Comparison of ENCODE assay signal across 10 cellular contexts in genomic region chr7:74271742-74272141, GRCh38. TPM values are rescaled to one million over a fixed set of nuclear protein-coding genes. Genes with fewer than 3 reads are reported as not detected.
DNase-seq lines count a peak whose midpoint lies in the region; ATAC-seq and TF ChIP-seq lines count a peak whose summit lies in the region.
"Had no signal": no experiment of that assay in that cellular context is flagged by ENCODE, and none has a peak within 500 bp of the region (broad histone marks: within the 10 kb centered on the region; RNA-seq: fewer than 3 reads in every experiment).

No MANE protein-coding gene starts in this region.

- no TSS peak for BruUV-seq in MCF 10A (replicated peaks; lab: Mats Ljungman, UMichigan)
- no TSS peak for BruUV-seq in mammary epithelial cell (replicated peaks; lab: Mats Ljungman, UMichigan)

- CTCF ChIA-PET in MCF 10A (lab: Yijun Ruan, JAX) (interaction anchor here (0.6 kb wide), 1 partner anchor 44 kb away, joined by 3 read pairs; no protein-coding TSS in a partner anchor), mammary epithelial cell (lab: Charles Lee; ENCODE audit: low non-redundant PET) (no interaction called here)

- no peak overlapping the region for H3K9ac ChIP-seq in mammary epithelial cell (ENCODE audit: insufficient read depth, low read length)

- no peak overlapping the region for H2AFZ ChIP-seq in mammary epithelial cell (ENCODE audit: low read depth, low read length)

- TF ChIP-seq CTCF in MCF 10A (IDR thresholded peaks at IDR 0.05; ENCODE audit: unreplicated experiment): no peak
- TF ChIP-seq CTCF in mammary epithelial cell (conservative IDR thresholded peaks at IDR 0.05 in 1 of 2, IDR thresholded peaks at IDR 0.05 in 1 of 2; ENCODE audit: extremely low read depth in 1 of 2, insufficient read depth in 1 of 2, low read depth in 1 of 2, low read length in 2 of 2): no peak
- no peak for TF ChIP-seq CTCF in transverse colon (IDR thresholded peaks at IDR 0.05)

- H3K27me3 ChIP-seq in mammary epithelial cell (ENCODE audit: insufficient read depth, low read length): no peaks in the 10 kb centered on the region
- no peaks in the 10 kb centered on the region for H3K27me3 ChIP-seq in transverse colon
- H3K27me3 ChIP-seq: foreskin keratinocyte had no signal

- POLR2A ChIA-PET in MCF 10A (lab: Yijun Ruan, JAX): interaction anchor here (0.6 to 2.7 kb wide), 2 partner anchors 16 to 17 kb away, joined by 3 to 29 read pairs; partner anchors contain the start of genes CLIP2 and RFC2

- H3K27ac ChIP-seq in mammary epithelial cell (ENCODE audit: insufficient read depth, low read depth, low read length): no peak overlapping the region
- peak overlapping the region; percentile 68 to 81 (median 80) for H3K27ac ChIP-seq in transverse colon
- H3K27ac ChIP-seq: foreskin keratinocyte had no signal

- H3K9me3 Mint-ChIP-seq in MCF 10A (ENCODE audit: unreplicated experiment) (no peaks in the 10 kb centered on the region), memory B cell (no peaks in the 10 kb centered on the region)
- no peaks in the 10 kb centered on the region for H3K9me3 Mint-ChIP-seq in activated T-helper 17 cell treated with anti-CD3 and anti-CD28 coated beads, Interleukin-2, amount 50 U/mL, for 72 hours

- no peak for TF ChIP-seq POLR2A in transverse colon (IDR thresholded peaks at IDR 0.05)

- no peak overlapping the region for H3K4me2 ChIP-seq in mammary epithelial cell (ENCODE audit: insufficient read depth, low read depth, low read length)

- H3K79me2 ChIP-seq in mammary epithelial cell (ENCODE audit: insufficient read depth, low read length): no peaks in the 10 kb centered on the region

- peaks cover 5% of the 10 kb centered on the region for H3K36me3 Mint-ChIP-seq in MCF 10A (ENCODE audit: insufficient read depth, unreplicated experiment)
- H3K36me3 Mint-ChIP-seq in activated T-helper 17 cell treated with anti-CD3 and anti-CD28 coated beads, Interleukin-2, amount 50 U/mL, for 72 hours (ENCODE audit: low read depth): no peaks in the 10 kb centered on the region
- H3K36me3 Mint-ChIP-seq in memory B cell: no peaks in the 10 kb centered on the region

- DNase-seq in MCF 10A (ENCODE audit: unreplicated experiment) (no peak), mammary epithelial cell (no peak), memory B cell (ENCODE audit: low spot score in 2 of 2) (no peak), transverse colon (no peak)
- DNase-seq in activated CD4-positive, CD25-positive, alpha-beta regulatory T cell (lab: John Stamatoyannopoulos, UW): no peak
- no peak for DNase-seq in stimulated activated naive CD4-positive, alpha-beta T cell treated with Interleukin-2 at 50 U/mL for 16 hours (lab: John Stamatoyannopoulos, UW)
- DNase-seq: foreskin keratinocyte; NK-92 treated with Interleukin-12 subunit alpha and Interleukin-12 subunit beta, amount 100 ng/mL, for 24 hours had no signal

- intact Hi-C loops in MCF 10A (cut with micrococcal nuclease): no loop called here
- intact Hi-C loops in mammary epithelial cell (cut with micrococcal nuclease): loop anchor here (5.0 kb wide), 1 partner anchor 121 kb away; no protein-coding TSS in a partner anchor
- intact Hi-C loops in transverse colon (cut with DNase I; ENCODE audit: low total_unique reads): no loop called here

- H3K4me3 ChIP-seq in mammary epithelial cell (replicated peaks in 1 of 3; ENCODE audit: insufficient read depth in 1 of 3, low read depth in 2 of 3, low read length in 3 of 3): no peak overlapping the region
- no peak overlapping the region for H3K4me3 ChIP-seq in transverse colon

- no peaks in the 10 kb centered on the region for H3K27me3 Mint-ChIP-seq in MCF 10A (ENCODE audit: insufficient read depth, unreplicated experiment)
- H3K27me3 Mint-ChIP-seq in activated T-helper 17 cell treated with anti-CD3 and anti-CD28 coated beads, Interleukin-2, amount 50 U/mL, for 72 hours: no peaks in the 10 kb centered on the region
- H3K27me3 Mint-ChIP-seq in memory B cell: no peaks in the 10 kb centered on the region

- in situ Hi-C loops in mammary epithelial cell (cut with MboI; ENCODE audit: low sequenced_read_pairs in 2 of 2) (no loop called here), transverse colon (cut with MboI; ENCODE audit: low pct_ligation_motif_present in 1 of 4, low pct_unique_long_range_greater_than_20kb in 1 of 4, low sequenced_read_pairs in 3 of 4) (no loop called here)

- 76% methylated on average over 5 of the region's 6 CpGs for WGBS in mammary epithelial cell (ENCODE audit: low coverage, missing lambda C conversion rate)
- 43% methylated on average over 6 of the region's 6 CpGs; no CpG with 5 or more reads in 1 of the 2 donors for WGBS in transverse colon (ENCODE audit: low coverage in 1 of 2), 2 donors

- dilution Hi-C loops in mammary epithelial cell (cut with HindIII; ENCODE audit: low sequenced_read_pairs): no loop called here

- H4K20me1 ChIP-seq in mammary epithelial cell (ENCODE audit: insufficient read depth, low read length): no peaks in the 10 kb centered on the region

- no peaks in the 10 kb centered on the region for H3K9me3 ChIP-seq in mammary epithelial cell (replicated peaks; ENCODE audit: insufficient read depth, low read length)
- H3K9me3 ChIP-seq in transverse colon: no peaks in the 10 kb centered on the region

- TF ChIP-seq EP300 in transverse colon (IDR thresholded peaks at IDR 0.05; ENCODE audit: low read depth): no peak

- no peak overlapping the region for H3K4me3 Mint-ChIP-seq in MCF 10A (ENCODE audit: unreplicated experiment)
- H3K4me3 Mint-ChIP-seq in activated T-helper 17 cell treated with anti-CD3 and anti-CD28 coated beads, Interleukin-2, amount 50 U/mL, for 72 hours: peak overlapping the region; percentile 21
- peak overlapping the region; percentile 85 for H3K4me3 Mint-ChIP-seq in memory B cell

- H3K4me1 ChIP-seq in mammary epithelial cell (ENCODE audit: insufficient read depth, low read length): peaks cover 19% of the 10 kb centered on the region
- peaks cover 3 to 40% (median 14%) of the 10 kb centered on the region in 4 donors for H3K4me1 ChIP-seq in transverse colon

- H3K36me3 ChIP-seq in mammary epithelial cell (ENCODE audit: insufficient read depth, low read length) (no peaks in the 10 kb centered on the region), transverse colon (no peaks in the 10 kb centered on the region)

- H3K4me1 Mint-ChIP-seq in MCF 10A (ENCODE audit: insufficient read depth, unreplicated experiment) (peaks cover 14% of the 10 kb centered on the region), memory B cell (peaks cover 20% of the 10 kb centered on the region)
- peaks cover 5% of the 10 kb centered on the region for H3K4me1 Mint-ChIP-seq in activated T-helper 17 cell treated with anti-CD3 and anti-CD28 coated beads, Interleukin-2, amount 50 U/mL, for 72 hours

- ATAC-seq in activated T-helper 17 cell treated with anti-CD3 and anti-CD28 coated beads, Interleukin-2, amount 50 U/mL, for 72 hours (replicated peaks): no peak
- no peak for ATAC-seq in memory B cell (ENCODE audit: low read depth)
- no peak for ATAC-seq in HG02970 (IDR thresholded peaks at IDR 0.05; ENCODE audit: low FRiP score, unreplicated experiment)
- ATAC-seq: foreskin keratinocyte had no signal

- H3K27ac Mint-ChIP-seq in MCF 10A (ENCODE audit: low read depth, unreplicated experiment) (peak overlapping the region; percentile 90), memory B cell (peak overlapping the region; percentile 67)
- H3K27ac Mint-ChIP-seq in activated T-helper 17 cell treated with anti-CD3 and anti-CD28 coated beads, Interleukin-2, amount 50 U/mL, for 72 hours: peak overlapping the region; percentile 56

RNA-seq across cellular contexts. Expression of gene CLIP2, which starts 17.5 kb away (rescaled TPM):
- 13.7 and 14.2 TPM in 2 replicates for total RNA-seq in MCF 10A (2022)
- total RNA-seq in mammary epithelial cell: 10 to 100 TPM; 34.3 to 37.9 TPM
- 7.2 TPM for polyA plus RNA-seq in mammary epithelial cell
- 15.3 TPM for polyA minus RNA-seq in mammary epithelial cell
- total RNA-seq in activated T-helper 17 cell treated with anti-CD3 and anti-CD28 coated beads, Interleukin-2, amount 50 U/mL, for 72 hours: 1 to 10 TPM in 1 of 2 donors, under 1 TPM in 1; 0.93 to 1.6 TPM
- 100 to 1,000 TPM in 3 of 4 donors, 10 to 100 TPM in 1; 84.5 to 157 (median 111) TPM for total RNA-seq in transverse colon

RNA-seq across cellular contexts. Expression of gene RFC2, which starts 17.5 kb away (rescaled TPM):
- total RNA-seq in MCF 10A (2022): 16.3 and 35.0 TPM in 2 replicates
- 10 to 100 TPM; 15.0 to 43.9 TPM for total RNA-seq in mammary epithelial cell
- polyA plus RNA-seq in mammary epithelial cell: 50.2 TPM
- 36.8 TPM for polyA minus RNA-seq in mammary epithelial cell
- 100 to 1,000 TPM in 1 of 2 donors, 10 to 100 TPM in 1; 62.2 to 100 TPM for total RNA-seq in activated T-helper 17 cell treated with anti-CD3 and anti-CD28 coated beads, Interleukin-2, amount 50 U/mL, for 72 hours
- 10 to 100 TPM in 2 of 4 donors, 1 to 10 TPM in 2; 6.7 to 17.3 (median 9.3) TPM for total RNA-seq in transverse colon
